Comparison of ENCODE assay signal across 20 cellular contexts in genomic region chr7:158479680-158480025, GRCh38.
DNase-seq lines count a peak whose midpoint lies in the region; ATAC-seq, FAIRE-seq and TF ChIP-seq lines count a peak whose summit lies in the region.
"Had no signal": no experiment of that assay in that cellular context is flagged by ENCODE, and none has a peak within 500 bp of the region (broad histone marks: within the 10 kb centered on the region; RNA-seq: fewer than 3 reads in every experiment).

No MANE protein-coding gene starts in this region.

- TF ChIP-seq POLR2A in H1 (IDR thresholded peaks at IDR 0.05; ENCODE audit: control extremely low read depth in 1 of 2, low read depth in 2 of 2, low read length in 2 of 2) = no peak

- TF ChIP-seq EP300 in H1 (IDR thresholded peaks at IDR 0.05; ENCODE audit: borderline replicate concordance in 1 of 2, low read depth in 2 of 2, low read length in 2 of 2) (no peak), neural cell (conservative IDR thresholded peaks at IDR 0.05; ENCODE audit: poor library complexity, severe bottlenecking) (no peak)

- FAIRE-seq in H1 (lab: Jason Lieb, UNC) = no peak
- FAIRE-seq: G401.6, GM12892, GM19239, H54 had no signal

- no peaks in the 10 kb centered on the region for H3F3A ChIP-seq in neural cell (ENCODE audit: insufficient read depth, low read length, poor library complexity, severe bottlenecking)

- no peak overlapping the region for H2BK15ac ChIP-seq in H1 (ENCODE audit: low read length)

- H2AFZ ChIP-seq in H1 (ENCODE audit: low read length) = no peak overlapping the region
- H2AFZ ChIP-seq in neural cell (ENCODE audit: low read depth, low read length) = no peak overlapping the region
- H2AFZ ChIP-seq: GM23248 had no signal

- H3K9me3 ChIP-seq in H1 (ENCODE audit: insufficient read depth in 2 of 2, low read depth in 1 of 2, low read length in 1 of 2) (no peaks in the 10 kb centered on the region), neural cell (ENCODE audit: low read length) (no peaks in the 10 kb centered on the region), upper lobe of right lung (no peaks in the 10 kb centered on the region)
- H3K9me3 ChIP-seq: HAP-1 had no signal

- 95% methylated on average over 13 of the region's 13 CpGs; no CpG with 5 or more reads in 1 of the 2 experiments for WGBS in H1 (ENCODE audit: extremely low coverage in 1 of 2, insufficient coverage in 1 of 2, insufficient read length in 1 of 2, insufficient replicate concordance in 2 of 2, low coverage in 1 of 2, low lambda C conversion rate in 2 of 2, missing lambda C conversion rate in 1 of 2), 2 experiments

- POLR2A ChIA-PET in H1 (lab: Charles Lee; ENCODE audit: partially characterized antibody) = interaction anchor here (1.2 kb wide), 1 partner anchor 15 kb away, joined by 3 read pairs; no protein-coding TSS in a partner anchor

- TF ChIP-seq RAD21 in H1 (IDR thresholded peaks at IDR 0.05 in 1 of 2, conservative IDR thresholded peaks at IDR 0.05 in 1 of 2; ENCODE audit: low read depth in 2 of 2, low read length in 2 of 2) = no peak
- no peak for TF ChIP-seq RAD21 in neural cell (conservative IDR thresholded peaks at IDR 0.05)

- no peak overlapping the region for H3K56ac ChIP-seq in H1 (replicated peaks; ENCODE audit: insufficient read length, low read depth, low read length)

- H4K5ac ChIP-seq in H1 (ENCODE audit: insufficient read length, low read depth, low read length) = no peak overlapping the region

- no peak overlapping the region for H3K9ac ChIP-seq in H1 (replicated peaks in 1 of 4; ENCODE audit: extremely low read depth in 1 of 4, low read depth in 3 of 4, low read length in 3 of 4)
- no peak overlapping the region for H3K9ac ChIP-seq in neural cell (ENCODE audit: low read length)
- H3K9ac ChIP-seq: GM23248 had no signal

- TF ChIP-seq CTCF in H1 (IDR thresholded peaks at IDR 0.05; ENCODE audit: control extremely low read depth in 1 of 3, insufficient read depth in 1 of 3, low read depth in 1 of 3, low read length in 3 of 3) (no peak), neural cell (IDR thresholded peaks at IDR 0.05; ENCODE audit: poor library complexity, severe bottlenecking) (no peak), upper lobe of right lung (IDR thresholded peaks at IDR 0.05) (no peak)

- no peak overlapping the region for H2BK20ac ChIP-seq in H1 (ENCODE audit: low read length)

- no peak overlapping the region for H2AK5ac ChIP-seq in H1 (ENCODE audit: low read depth, low read length)

- H4K20me1 ChIP-seq in H1 (replicated peaks in 1 of 2; ENCODE audit: control insufficient read depth in 1 of 2, insufficient read depth in 2 of 2, low read length in 2 of 2) = no peaks in the 10 kb centered on the region
- H4K20me1 ChIP-seq in neural cell (ENCODE audit: insufficient read depth) = no peaks in the 10 kb centered on the region

- intact Hi-C loops in upper lobe of right lung (cut with DNase I) = no loop called here

- H2BK120ac ChIP-seq in H1 (replicated peaks; ENCODE audit: low read depth, low read length) = no peak overlapping the region

- H3K79me2 ChIP-seq in H1 (ENCODE audit: control insufficient read depth in 1 of 2, insufficient read depth in 2 of 2, low read length in 2 of 2) = no peaks in the 10 kb centered on the region
- no peaks in the 10 kb centered on the region for H3K79me2 ChIP-seq in neural cell (replicated peaks; ENCODE audit: insufficient read depth, low read length)

- CTCF ChIA-PET in H1 (lab: Charles Lee; ENCODE audit: partially characterized antibody) = interaction anchor here (1.3 kb wide), 2 partner anchors 10 to 12 kb away, joined by 4 read pairs; no protein-coding TSS in a partner anchor

- no peak overlapping the region for H3K4ac ChIP-seq in H1 (replicated peaks; ENCODE audit: insufficient read length, low read depth, low read length)

- H4K91ac ChIP-seq in H1 (replicated peaks; ENCODE audit: insufficient read length, low read length) = no peak overlapping the region

- H3K27ac ChIP-seq in angular gyrus (ENCODE audit: low read depth, low read length) = peak overlapping the region; percentile 58
- H3K27ac ChIP-seq in H1 (ENCODE audit: low read depth, low read length) = no peak overlapping the region
- peak overlapping the region; percentile 47 for H3K27ac ChIP-seq in neural cell (ENCODE audit: low read length)
- no peak overlapping the region for H3K27ac ChIP-seq in upper lobe of right lung
- H3K27ac ChIP-seq: GM23248 had no signal

- H2BK5ac ChIP-seq in H1 (ENCODE audit: low read depth, low read length) = no peak overlapping the region

- H3K36me3 ChIP-seq in H1 (ENCODE audit: control insufficient read depth in 2 of 4, insufficient read depth in 4 of 4, low read length in 3 of 4) (no peaks in the 10 kb centered on the region), neural cell (ENCODE audit: insufficient read depth, low read length) (no peaks in the 10 kb centered on the region), upper lobe of right lung (no peaks in the 10 kb centered on the region)
- H3K36me3 ChIP-seq: HAP-1 had no signal

- H3K23ac ChIP-seq in H1 (ENCODE audit: insufficient read length) = no peak overlapping the region

- peak overlapping the region; percentile 58 for H4K8ac ChIP-seq in H1 (ENCODE audit: extremely low read depth, insufficient read depth, low read length)

- no peaks in the 10 kb centered on the region for H3K79me1 ChIP-seq in H1 (ENCODE audit: low read depth, low read length)

- H3K14ac ChIP-seq in H1 (ENCODE audit: insufficient read length) = no peak overlapping the region

- no peaks in the 10 kb centered on the region for H3K23me2 ChIP-seq in H1 (ENCODE audit: low read depth, low read length)

- H2BK12ac ChIP-seq in H1 (ENCODE audit: low read depth, low read length) = no peak overlapping the region

- H3K9me2 ChIP-seq in neural cell (ENCODE audit: insufficient read depth, low read length) = no peaks in the 10 kb centered on the region

- no peak overlapping the region for H3K18ac ChIP-seq in H1 (ENCODE audit: extremely low read depth, low read length)

- no peak for ATAC-seq in upper lobe of right lung
- no peak for ATAC-seq in HG02571 (IDR thresholded peaks at IDR 0.05; ENCODE audit: unreplicated experiment)

- peaks cover 0 to 14% (median 3%) of the 10 kb centered on the region in 4 experiments; a peak in 3 of 7 replicates for H3K4me1 ChIP-seq in H1 (replicated peaks in 1 of 4; ENCODE audit: control insufficient read depth in 3 of 4, insufficient read depth in 4 of 4, low read length in 3 of 4)
- no peaks in the 10 kb centered on the region for H3K4me1 ChIP-seq in upper lobe of right lung
- H3K4me1 ChIP-seq: HAP-1 had no signal

- H3K4me3 ChIP-seq in H1 (ENCODE audit: extremely low read depth in 1 of 4, insufficient read depth in 2 of 4, low read depth in 3 of 4, low read length in 4 of 4) (no peak overlapping the region), neural cell (ENCODE audit: low read length) (peak overlapping the region; percentile 31), upper lobe of right lung (no peak overlapping the region)
- H3K4me3 ChIP-seq: GM23248, HAP-1 had no signal

- DNase-seq in H1 (ENCODE audit: low read depth in 1 of 2, low spot score in 2 of 2) = no peak
- peak; percentile 43 for DNase-seq in upper lobe of right lung
- no peak for DNase-seq in kidney glomerular epithelial cell (lab: John Stamatoyannopoulos, UW)
- no peak for DNase-seq in HuH-7 (ENCODE audit: low spot score)
- DNase-seq: C1 segment of cervical spinal cord; Calu3; CD4-positive, alpha-beta memory T cell; COR-L47; DMS153; DND-41; GM23248; HFFc6 had no signal

- no peak overlapping the region for H3K4me2 ChIP-seq in H1 (ENCODE audit: insufficient read depth in 1 of 2, low read depth in 2 of 2, low read length in 2 of 2)
- H3K4me2 ChIP-seq in neural cell (ENCODE audit: low read length) = no peak overlapping the region

- no peaks in the 10 kb centered on the region; a peak in 1 of 7 replicates for H3K27me3 ChIP-seq in H1 (replicated peaks in 1 of 4; ENCODE audit: control insufficient read depth in 3 of 4, extremely low read depth in 1 of 4, insufficient read depth in 3 of 4, low read length in 3 of 4)
- H3K27me3 ChIP-seq in neural cell (ENCODE audit: insufficient read depth, low read depth, low read length) = no peaks in the 10 kb centered on the region
- no peaks in the 10 kb centered on the region for H3K27me3 ChIP-seq in upper lobe of right lung

TF ChIP-seq in H1, 55 proteins besides CTCF, POLR2A, EP300 and RAD21 (continues in another document):
- TF ChIP-seq RXRA (IDR thresholded peaks at IDR 0.05; ENCODE audit: insufficient read depth, low read depth, low read length) (no peak), KDM4A (IDR thresholded peaks at IDR 0.05; ENCODE audit: low read depth, low read length, severe bottlenecking) (no peak), SIN3A (conservative IDR thresholded peaks at IDR 0.05 in 1 of 2, IDR thresholded peaks at IDR 0.05 in 1 of 2; ENCODE audit: low read depth in 1 of 2, low read length in 2 of 2) (no peak), CHD1 (IDR thresholded peaks at IDR 0.05; ENCODE audit: low read depth, low read length) (no peak), TBP (IDR thresholded peaks at IDR 0.05; ENCODE audit: low read depth, low read length) (no peak), NANOG (IDR thresholded peaks at IDR 0.05; ENCODE audit: insufficient read depth, low read depth, low read length, poor library complexity, severe bottlenecking) (no peak), CBX8 (IDR thresholded peaks at IDR 0.05; ENCODE audit: borderline replicate concordance, low read depth, low read length) (no peak), SP2 (IDR thresholded peaks at IDR 0.05; ENCODE audit: low read length) (no peak), FOSL1 (IDR thresholded peaks at IDR 0.05; ENCODE audit: insufficient read depth, low read depth, low read length) (no peak), POU5F1 (IDR thresholded peaks at IDR 0.05; ENCODE audit: low read depth, low read length) (no peak)

TF ChIP-seq in neural cell, 6 proteins besides CTCF, POLR2A, EP300 and RAD21 (continues in another document):
- TF ChIP-seq MXI1 (conservative IDR thresholded peaks at IDR 0.05; ENCODE audit: poor library complexity, severe bottlenecking) = no peak
- no peak for TF ChIP-seq SMC3 (conservative IDR thresholded peaks at IDR 0.05; ENCODE audit: poor library complexity)
- TF ChIP-seq POLR2AphosphoS5 (IDR thresholded peaks at IDR 0.05) = no peak
- no peak for TF ChIP-seq TAF1 (IDR thresholded peaks at IDR 0.05; ENCODE audit: low read depth)

Comparison
In these comparisons a context has a peak if more than half of its experiments do, and no peak if none do; other contexts are left out.
1. H3K27ac ChIP-seq: peak in angular gyrus (single experiment) and neural cell (single experiment); none in H1 (single experiment) and upper lobe of right lung (single experiment).